Comparison of ENCODE assay signal across 14 cellular contexts in the genomic region with DNA sequence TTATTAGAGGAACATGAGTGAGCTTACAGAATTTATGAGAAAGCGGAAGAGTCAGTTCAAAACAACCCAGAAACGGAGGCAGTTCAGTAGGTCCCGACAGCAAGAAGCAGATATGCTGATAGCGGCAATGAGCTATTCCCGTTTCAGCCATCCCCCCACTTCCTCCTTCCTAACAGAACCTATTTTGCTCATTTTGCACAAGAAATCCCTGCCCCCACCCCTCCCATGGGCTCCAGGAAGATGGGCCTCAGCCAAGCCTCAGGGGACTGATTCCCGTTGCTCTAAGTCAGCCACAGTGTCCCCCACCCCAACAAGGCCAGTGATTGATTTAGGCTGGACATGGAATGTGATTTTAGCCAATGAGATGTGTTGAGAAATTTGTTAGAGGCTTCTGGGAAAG.
DNase-seq lines count a peak whose midpoint lies in the region; ATAC-seq lines count a peak whose summit lies in the region.
"Had no signal": no experiment of that assay in that cellular context is flagged by ENCODE, and none has a peak within 500 bp of the region (broad histone marks: within the 10 kb centered on the region; RNA-seq: fewer than 3 reads in every experiment).

No MANE protein-coding gene starts in this region.

- peak; percentile 52 to 62 for DNase-seq in AML-193 (lab: John Stamatoyannopoulos, UW)
- peak; percentile 60 to 78 for DNase-seq in NOMO-1 (lab: John Stamatoyannopoulos, UW; ENCODE audit: unreplicated experiment in 2 of 2)
- DNase-seq in head of caudate nucleus: peak in 24 of 42 donors; percentile 20 to 66 (median 40)
- peak; percentile 46 for DNase-seq in mucosa of gallbladder (ENCODE audit: low spot score)
- no peak for DNase-seq in retina
- DNase-seq in NCI-H69 (lab: John Stamatoyannopoulos, UW): no peak
- DNase-seq in activated naive CD4-positive, alpha-beta T cell treated with anti-CD3 and anti-CD28 coated beads, Interleukin-2, amount 50 U/mL, for 72 hours (ENCODE audit: low spot score in 2 of 2): no peak
- DNase-seq in NCI-H1436 treated with DMSO at 0.1 percent for 48 hours (lab: John Stamatoyannopoulos, UW): no peak
- DNase-seq: activated CD4-positive, alpha-beta T cell treated with anti-CD3 and anti-CD28 coated beads, Interleukin-2, amount 50 U/mL, for 4 hours; activated naive CD4-positive, alpha-beta T cell treated with anti-CD3 and anti-CD28 coated beads for 36 hours; GM23248; Karpas-422; SHP77 had no signal

- H3K27ac Mint-ChIP-seq in activated naive CD4-positive, alpha-beta T cell treated with anti-CD3 and anti-CD28 coated beads, Interleukin-2, amount 50 U/mL, for 72 hours: no peak overlapping the region
- H3K27ac Mint-ChIP-seq: activated naive CD4-positive, alpha-beta T cell treated with anti-CD3 and anti-CD28 coated beads for 36 hours; memory B cell had no signal

- no peaks in the 10 kb centered on the region for H3K9me3 Mint-ChIP-seq in activated naive CD4-positive, alpha-beta T cell treated with anti-CD3 and anti-CD28 coated beads, Interleukin-2, amount 50 U/mL, for 72 hours
- H3K9me3 Mint-ChIP-seq: activated naive CD4-positive, alpha-beta T cell treated with anti-CD3 and anti-CD28 coated beads for 36 hours; memory B cell had no signal

- no peak for ATAC-seq in activated naive CD4-positive, alpha-beta T cell treated with anti-CD3 and anti-CD28 coated beads, Interleukin-2, amount 50 U/mL, for 72 hours

- intact Hi-C loops in head of caudate nucleus (cut with DNase I): no loop called here

- H3K36me3 Mint-ChIP-seq in activated naive CD4-positive, alpha-beta T cell treated with anti-CD3 and anti-CD28 coated beads, Interleukin-2, amount 50 U/mL, for 72 hours: no peaks in the 10 kb centered on the region
- H3K36me3 Mint-ChIP-seq: memory B cell had no signal

Comparison
In these comparisons a context has a peak if more than half of its experiments do, and no peak if none do; other contexts are left out.
1. DNase-seq: peak in AML-193 (2 of 2), NOMO-1 (2 of 2), head of caudate nucleus (24 of 42) and mucosa of gallbladder (single experiment); none in retina (single experiment), NCI-H69 (single experiment), activated naive CD4-positive, alpha-beta T cell treated with anti-CD3 and anti-CD28 coated beads, Interleukin-2, amount 50 U/mL, for 72 hours (0 of 2) and NCI-H1436 treated with DMSO at 0.1 percent for 48 hours (single experiment).